In genomic region chr11:44950036-44950624, GRCh38 we compare ENCODE assay signal across 9 cellular contexts. TPM values are rescaled to one million over a fixed set of nuclear protein-coding genes. Genes with fewer than 3 reads are reported as not detected.
DNase-seq lines count a peak whose midpoint lies in the region; ATAC-seq, FAIRE-seq and TF ChIP-seq lines count a peak whose summit lies in the region.
"Had no signal": no experiment of that assay in that cellular context is flagged by ENCODE, and none has a peak within 500 bp of the region (broad histone marks: within the 10 kb centered on the region; RNA-seq: fewer than 3 reads in every experiment).

No MANE protein-coding gene starts in this region.

- peak overlapping the region; percentile 26 for H3K27ac ChIP-seq in CD4-positive, alpha-beta memory T cell (ENCODE audit: low read depth, low read length)
- no peak overlapping the region for H3K27ac ChIP-seq in K562 (ENCODE audit: extremely low read depth, low read depth, low read length)
- H3K27ac ChIP-seq in left lung, result peak overlapping the region; percentile 59 to 86

- H3K9ac ChIP-seq in K562 (ENCODE audit: insufficient read depth in 1 of 2, low read depth in 2 of 2, low read length in 2 of 2), result no peak overlapping the region

- no peaks in the 10 kb centered on the region for H3K27me3 ChIP-seq in CD4-positive, alpha-beta memory T cell (ENCODE audit: insufficient read depth, low read length)
- peaks cover 0 to 25% of the 10 kb centered on the region in 2 experiments; a peak in 2 of 5 replicates for H3K27me3 ChIP-seq in K562 (ENCODE audit: control insufficient read depth in 2 of 2, insufficient read depth in 2 of 2, low read length in 2 of 2)
- H3K27me3 ChIP-seq in left lung, result peaks cover 0 to 6% of the 10 kb centered on the region in 2 donors

- WGBS in K562 (ENCODE audit: insufficient coverage, low coverage, missing lambda C conversion rate), result 9% methylated on average over 18 of the region's 63 CpGs

- peak in 2 of 5 donors; percentile 26 to 28 for DNase-seq in CD4-positive, alpha-beta memory T cell
- peak; percentile 16 for DNase-seq in NCI-H748 treated with DMSO at 0.1 percent for 48 hours (lab: John Stamatoyannopoulos, UW)
- peak in 2 of 4 experiments; percentile 31 to 34 for DNase-seq in K562 (ENCODE audit: extremely low read depth in 1 of 4, low spot score in 3 of 4)
- DNase-seq in left lung, result peak; percentile 55 to 90
- no peak for DNase-seq in stimulated activated naive B cell treated with anti-CD40 and anti-IgM and Interleukin-4, amounts not matched to agents 10 μg/mL and 1 μg/mL and 100 μg/mL, for 72 hours

- peaks cover 10% of the 10 kb centered on the region; the same call in 1 of the 2 replicates for H4K20me1 ChIP-seq in K562 (replicated peaks; ENCODE audit: control insufficient read depth, insufficient read depth, low read length)

- H3K79me2 ChIP-seq in K562 (ENCODE audit: control insufficient read depth, insufficient read depth, low read length), result no peaks in the 10 kb centered on the region

- no peak for FAIRE-seq in K562 (lab: Jason Lieb, UNC)
- FAIRE-seq: islet of Langerhans had no signal

- H3K9me3 ChIP-seq in CD4-positive, alpha-beta memory T cell (ENCODE audit: control insufficient read depth in 1 of 2, low read length in 2 of 2), result no peaks in the 10 kb centered on the region
- H3K9me3 ChIP-seq in K562 (replicated peaks; ENCODE audit: control insufficient read depth, insufficient read depth, low read depth, low read length) (no peaks in the 10 kb centered on the region), left lung (no peaks in the 10 kb centered on the region)

- no peak for ATAC-seq in K562
- ATAC-seq in left lung, result peak; percentile 23
- peak; percentile 32 to 33 for ATAC-seq in stimulated activated naive B cell treated with anti-CD40 and anti-IgM and Interleukin-4, amounts not matched to agents 10 μg/mL and 1 μg/mL and 100 μg/mL, for 72 hours (replicated peaks)
- no peak for ATAC-seq in HG02588 (IDR thresholded peaks at IDR 0.05; ENCODE audit: unreplicated experiment)
- ATAC-seq in GM18511 (IDR thresholded peaks at IDR 0.05; ENCODE audit: unreplicated experiment), result no peak
- ATAC-seq in HG02884 (IDR thresholded peaks at IDR 0.05; ENCODE audit: unreplicated experiment), result no peak

- intact Hi-C loops in CD4-positive, alpha-beta memory T cell (cut with micrococcal nuclease), result loop anchor here (5.0 kb wide), 2 partner anchors 127 to 152 kb away; no protein-coding TSS in a partner anchor
- intact Hi-C loops in K562 (cut with micrococcal nuclease), result no loop called here
- intact Hi-C loops in left lung (cut with DNase I), result no loop called here

- no peak for TF ChIP-seq RAD21 in K562 (CRISPR knock-in tag; conservative IDR thresholded peaks at IDR 0.05 in 1 of 2, IDR thresholded peaks at IDR 0.05 in 1 of 2)

- H3K4me1 ChIP-seq in CD4-positive, alpha-beta memory T cell (ENCODE audit: insufficient read depth, low read length), result peaks cover 3% of the 10 kb centered on the region
- H3K4me1 ChIP-seq in K562 (replicated peaks in 1 of 2; ENCODE audit: control insufficient read depth in 2 of 2, insufficient read depth in 2 of 2, low read length in 2 of 2) (peaks cover 0 to 22% of the 10 kb centered on the region in 2 experiments; a peak in 4 of 5 replicates), left lung (peaks cover 6 to 75% of the 10 kb centered on the region in 2 donors)

- no peaks in the 10 kb centered on the region for H3K9me3 Mint-ChIP-seq in CD4-positive, alpha-beta memory T cell
- no peaks in the 10 kb centered on the region for H3K9me3 Mint-ChIP-seq in stimulated activated naive B cell treated with anti-CD40 and anti-IgM and Interleukin-4, amounts not matched to agents 10 μg/mL and 1 μg/mL and 100 μg/mL, for 72 hours

- peak overlapping the region; percentile 36 to 59 for H3K4me3 ChIP-seq in CD4-positive, alpha-beta memory T cell (ENCODE audit: low read length in 2 of 2)
- peak overlapping the region; percentile 16 for H3K4me3 ChIP-seq in K562
- H3K4me3 ChIP-seq in left lung, result peak overlapping the region; percentile 60 to 79

- no TSS peak for BruUV-seq in K562 (replicated peaks; lab: Mats Ljungman, UMichigan)

- no peaks in the 10 kb centered on the region for H3K36me3 Mint-ChIP-seq in CD4-positive, alpha-beta memory T cell
- H3K36me3 Mint-ChIP-seq in stimulated activated naive B cell treated with anti-CD40 and anti-IgM and Interleukin-4, amounts not matched to agents 10 μg/mL and 1 μg/mL and 100 μg/mL, for 72 hours, result peaks cover 16 to 19% of the 10 kb centered on the region in 2 donors

- no peaks in the 10 kb centered on the region for H3K36me3 ChIP-seq in CD4-positive, alpha-beta memory T cell (ENCODE audit: insufficient read depth, low read length)
- H3K36me3 ChIP-seq in K562 (ENCODE audit: control insufficient read depth, insufficient read depth, low read length) (no peaks in the 10 kb centered on the region), left lung (peaks cover 0 to 15% of the 10 kb centered on the region in 2 donors)

- peaks cover 0 to 14% (median 3%) of the 10 kb centered on the region in 4 donors for H3K4me1 Mint-ChIP-seq in CD4-positive, alpha-beta memory T cell
- peaks cover 49 to 65% of the 10 kb centered on the region in 2 donors for H3K4me1 Mint-ChIP-seq in stimulated activated naive B cell treated with anti-CD40 and anti-IgM and Interleukin-4, amounts not matched to agents 10 μg/mL and 1 μg/mL and 100 μg/mL, for 72 hours

- H3K27ac Mint-ChIP-seq in CD4-positive, alpha-beta memory T cell, result peak overlapping the region in 1 of 7 donors; percentile 61
- H3K27ac Mint-ChIP-seq in stimulated activated naive B cell treated with anti-CD40 and anti-IgM and Interleukin-4, amounts not matched to agents 10 μg/mL and 1 μg/mL and 100 μg/mL, for 72 hours, result peak overlapping the region; percentile 92

- no peak for TF ChIP-seq POLR2A in K562 (conservative IDR thresholded peaks at IDR 0.05)

- H3K9me1 ChIP-seq in K562 (ENCODE audit: control insufficient read depth, insufficient read depth, low read length), result no peaks in the 10 kb centered on the region

- H3K4me2 ChIP-seq in K562 (ENCODE audit: insufficient read depth, low read length), result no peak overlapping the region

- no peak for TF ChIP-seq EP300 in K562 (IDR thresholded peaks at IDR 0.05; ENCODE audit: low read length)

- CTCF ChIA-PET in CD4-positive, alpha-beta memory T cell (lab: Charles Lee; ENCODE audit: partially characterized antibody), result interaction anchor here (1.0 to 1.4 kb wide), 9 partner anchors 9 to 154 kb away, joined by 3 to 14 read pairs (median 5); no protein-coding TSS in a partner anchor
- CTCF ChIA-PET in K562 (lab: Yijun Ruan, JAX; ENCODE audit: low intra/inter-chr PET ratio), result interaction anchor here (0.6 kb wide), 1 partner anchor 17 kb away, joined by 5 read pairs; no protein-coding TSS in a partner anchor

- POLR2A ChIA-PET in CD4-positive, alpha-beta memory T cell (lab: Charles Lee; ENCODE audit: partially characterized antibody), result interaction anchor here (0.8 to 1.7 kb wide), 6 partner anchors 14 to 200 kb away, joined by 3 to 11 read pairs (median 4); no protein-coding TSS in a partner anchor
- POLR2A ChIA-PET in K562 (lab: Yijun Ruan, JAX), result interaction anchor here (1.0 kb wide), 1 partner anchor 19 kb away, joined by 4 read pairs; no protein-coding TSS in a partner anchor

- no peaks in the 10 kb centered on the region for H3K27me3 Mint-ChIP-seq in CD4-positive, alpha-beta memory T cell
- no peaks in the 10 kb centered on the region for H3K27me3 Mint-ChIP-seq in stimulated activated naive B cell treated with anti-CD40 and anti-IgM and Interleukin-4, amounts not matched to agents 10 μg/mL and 1 μg/mL and 100 μg/mL, for 72 hours

- no peak overlapping the region for H2AFZ ChIP-seq in K562 (ENCODE audit: low read depth, low read length)

- H3K4me3 Mint-ChIP-seq in CD4-positive, alpha-beta memory T cell, result peak overlapping the region; percentile 63 to 87 (median 75)
- H3K4me3 Mint-ChIP-seq in stimulated activated naive B cell treated with anti-CD40 and anti-IgM and Interleukin-4, amounts not matched to agents 10 μg/mL and 1 μg/mL and 100 μg/mL, for 72 hours, result peak overlapping the region; percentile 93 to 98

- in situ Hi-C loops in K562 (cut with MboI), result no loop called here

- TF ChIP-seq CTCF in K562 (IDR thresholded peaks at IDR 0.05 in 2 of 3, conservative IDR thresholded peaks at IDR 0.05 in 1 of 3; ENCODE audit: insufficient read depth in 2 of 3, low read depth in 1 of 3, low read length in 3 of 3) (no peak), left lung (IDR thresholded peaks at IDR 0.05) (no peak)

TF ChIP-seq in K562, 482 proteins besides CTCF, POLR2A, EP300 and RAD21 (continues in another document):
- no peak for TF ChIP-seq POLR3A (IDR thresholded peaks at IDR 0.05; ENCODE audit: borderline replicate concordance, extremely low read depth, insufficient read depth, insufficient read length)
- TF ChIP-seq ZBTB17 (CRISPR knock-in tag; IDR thresholded peaks at IDR 0.05), result no peak
- TF ChIP-seq POLR2G (IDR thresholded peaks at IDR 0.05; ENCODE audit: low read depth, low read length), result no peak

RNA-seq across cellular contexts. Expression of gene TP53I11, which starts 0.6 kb away (rescaled TPM):
- total RNA-seq in CD4-positive, alpha-beta memory T cell, result 1 to 10 TPM; 4.0 to 7.0 TPM
- polyA plus RNA-seq in CD4-positive, alpha-beta memory T cell, result 1 to 10 TPM; 1.1 to 6.2 TPM
- total RNA-seq in K562 (2011; cell fraction: chromatin; rRNA removed; ENCODE audit: low replicate concordance), result 2.5 and 10.1 TPM in 2 replicates
- 2.9 and 5.0 TPM in 2 replicates for total RNA-seq in K562 (2011; cell fraction: nucleolus; rRNA removed)
- 4.4 and 8.5 TPM in 2 replicates for total RNA-seq in K562 (2011; cell fraction: nucleoplasm; rRNA removed)
- total RNA-seq in K562 (2014; rRNA removed) (0.82 and 1.2 TPM in 2 replicates), K562 (2014; rRNA removed; fragmentation: Illumina TruSeq; extraction: Trizol) (0.25 and 0.32 TPM in 2 replicates), K562 (2015; rRNA removed; fragmentation: Illumina TruSeq; extraction: Trizol) (0.14 and 0.45 TPM in 2 replicates), K562 (2021) (1.4 TPM in 2 replicates), left lung (10 to 100 TPM; 88.9 to 95.5 TPM)
- polyA plus RNA-seq in K562 (2011; rRNA removed) (2.5 and 3.0 TPM in 2 replicates), K562 (2014; fragmentation: Illumina TruSeq; extraction: Trizol) (0.70 and 1.3 TPM in 2 replicates), K562 (2014; fragmentation: Nextera tagmentation; extraction: Ambion mirVana) (not detected), K562 (2014; rRNA removed) (0.70 and 2.5 TPM in 2 replicates)
- 4.0 and 5.6 TPM in 2 replicates for polyA plus RNA-seq in K562 (2011; cell fraction: cytosol; rRNA removed)
- polyA plus RNA-seq in K562 (2011; cell fraction: nucleus; rRNA removed), result 7.9 and 11.7 TPM in 2 replicates
- 1.1 and 1.4 TPM in 2 replicates for polyA plus RNA-seq in K562 (2012)
- polyA minus RNA-seq in K562 (2011; rRNA and poly(A)+ RNA removed), result 2.3 and 3.0 TPM in 2 replicates
- 3.3 and 5.7 TPM in 2 replicates for polyA minus RNA-seq in K562 (2011; cell fraction: cytosol; rRNA and poly(A)+ RNA removed)
- polyA minus RNA-seq in K562 (2011; cell fraction: nucleus; rRNA and poly(A)+ RNA removed), result 9.4 and 11.0 TPM in 2 replicates

Comparison
In these comparisons a context has a peak if more than half of its experiments do, and no peak if none do; other contexts are left out.
1. H3K4me3 ChIP-seq: peak in every context shown above with its lines; median percentile 70 in left lung; 48 in CD4-positive, alpha-beta memory T cell; 16 in K562.
2. ATAC-seq: peak in left lung (single experiment) and stimulated activated naive B cell treated with anti-CD40 and anti-IgM and Interleukin-4, amounts not matched to agents 10 μg/mL and 1 μg/mL and 100 μg/mL, for 72 hours (2 of 2); none in K562 (single experiment), HG02588 (single experiment), GM18511 (single experiment) and HG02884 (single experiment).
3. RNA of gene TP53I11, which starts 0.6 kb away (total RNA-seq): 88.9 to 95.5 TPM in left lung; 4.0 to 7.0 TPM in CD4-positive, alpha-beta memory T cell and 0.14 to 10.1 TPM in K562; every median in the first group is over 4 times any median in the second.